ENCODE assay signal across 30 cellular contexts in genomic region chr6:16251706-16252105, GRCh38.
"Had no signal": no experiment of that assay in that cellular context is flagged by ENCODE, and none has a peak within 500 bp of the region (broad histone marks: within the 10 kb centered on the region; RNA-seq: fewer than 3 reads in every experiment).

No MANE protein-coding gene starts in this region.

- DNase-seq: activated CD4-positive, alpha-beta memory T cell treated with anti-CD3 and anti-CD28 coated beads for 36 hours; activated CD4-positive, alpha-beta T cell treated with anti-CD3 and anti-CD28 coated beads for 4 hours; activated CD8-positive, alpha-beta memory T cell treated with anti-CD3 and anti-CD28 coated beads, Interleukin-2, amount 50 U/mL, for 4 hours; activated effector memory CD4-positive, alpha-beta T cell treated with anti-CD3 and anti-CD28 coated beads, Interleukin-2, amount 50 U/mL, for 16 hours; activated naive CD4-positive, alpha-beta T cell treated with anti-CD3 and anti-CD28 coated beads for 36 hours; activated naive CD8-positive, alpha-beta T cell treated with anti-CD3 and anti-CD28 coated beads for 36 hours; activated T-cell treated with anti-CD3 and anti-CD28 coated beads, Interleukin-2, amount 50 U/mL, for 1 hour; adrenal gland; aorta; body of pancreas; dorsolateral prefrontal cortex; effector memory CD4-positive, alpha-beta T cell; heart left ventricle; hypothalamus; kidney glomerular epithelial cell; left ventricle myocardium superior; naive B cell; nephron progenitor cell; ovary; retina; stimulated activated CD4-positive, alpha-beta T cell treated with anti-CD3 and anti-CD28 coated beads, Interleukin-12 subunit alpha, Interleukin-12 subunit beta, amount 100 ng/mL, for 4 hours; stimulated activated CD4-positive, alpha-beta T cell treated with anti-CD3 and anti-CD28 coated beads, Interleukin-4, amount 100 ng/mL, for 1 hour; stimulated activated naive CD8-positive, alpha-beta T cell treated with anti-CD3 and anti-CD28 coated beads, Interleukin-15, Interleukin-2, amounts not matched to agents 100 U/mL and 50 U/mL, for 24 hours; testis; transverse colon; uterus had no signal

- ATAC-seq: body of pancreas; heart left ventricle; left ventricle myocardium superior; sciatic nerve; stimulated activated naive CD8-positive, alpha-beta T cell treated with anti-CD3 and anti-CD28 coated beads, Interleukin-15, Interleukin-2, amounts not matched to agents 100 U/mL and 50 U/mL, for 24 hours had no signal

- H3K27ac ChIP-seq: adrenal gland, body of pancreas, coronary artery, dorsolateral prefrontal cortex, heart left ventricle, ovary, skin epidermis, testis, transverse colon, uterus, VCaP had no signal
